1 cellular context compared by ENCODE assay signal in the genomic region with DNA sequence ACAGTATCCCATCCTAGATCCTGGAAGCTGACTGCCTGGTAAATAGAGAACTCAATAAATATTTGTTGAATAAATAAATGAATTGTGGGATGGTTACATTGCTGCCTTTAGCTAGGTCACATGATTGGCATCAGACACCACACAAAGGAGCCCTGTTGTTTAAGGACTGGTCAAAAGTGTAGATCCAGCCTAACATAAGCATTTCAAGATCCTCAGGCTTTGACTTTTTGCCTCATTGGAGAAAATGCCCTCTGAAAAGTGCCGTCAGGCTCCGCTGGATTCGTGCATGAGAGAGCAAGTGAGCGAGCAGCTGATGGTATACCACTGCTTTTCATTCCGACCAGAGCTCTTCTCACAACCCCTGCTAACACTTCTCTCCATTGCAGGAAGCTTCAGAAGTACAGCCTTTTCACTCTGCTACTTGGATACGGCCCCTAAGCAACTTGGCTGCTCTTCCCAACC.
TF ChIP-seq lines count a peak whose summit lies in the region.

No MANE protein-coding gene starts in this region.

TF ChIP-seq in HepG2, 621 proteins besides CTCF, POLR2A, EP300 and RAD21 (continued from another document and continues in another):
- TF ChIP-seq, protein P1, sequence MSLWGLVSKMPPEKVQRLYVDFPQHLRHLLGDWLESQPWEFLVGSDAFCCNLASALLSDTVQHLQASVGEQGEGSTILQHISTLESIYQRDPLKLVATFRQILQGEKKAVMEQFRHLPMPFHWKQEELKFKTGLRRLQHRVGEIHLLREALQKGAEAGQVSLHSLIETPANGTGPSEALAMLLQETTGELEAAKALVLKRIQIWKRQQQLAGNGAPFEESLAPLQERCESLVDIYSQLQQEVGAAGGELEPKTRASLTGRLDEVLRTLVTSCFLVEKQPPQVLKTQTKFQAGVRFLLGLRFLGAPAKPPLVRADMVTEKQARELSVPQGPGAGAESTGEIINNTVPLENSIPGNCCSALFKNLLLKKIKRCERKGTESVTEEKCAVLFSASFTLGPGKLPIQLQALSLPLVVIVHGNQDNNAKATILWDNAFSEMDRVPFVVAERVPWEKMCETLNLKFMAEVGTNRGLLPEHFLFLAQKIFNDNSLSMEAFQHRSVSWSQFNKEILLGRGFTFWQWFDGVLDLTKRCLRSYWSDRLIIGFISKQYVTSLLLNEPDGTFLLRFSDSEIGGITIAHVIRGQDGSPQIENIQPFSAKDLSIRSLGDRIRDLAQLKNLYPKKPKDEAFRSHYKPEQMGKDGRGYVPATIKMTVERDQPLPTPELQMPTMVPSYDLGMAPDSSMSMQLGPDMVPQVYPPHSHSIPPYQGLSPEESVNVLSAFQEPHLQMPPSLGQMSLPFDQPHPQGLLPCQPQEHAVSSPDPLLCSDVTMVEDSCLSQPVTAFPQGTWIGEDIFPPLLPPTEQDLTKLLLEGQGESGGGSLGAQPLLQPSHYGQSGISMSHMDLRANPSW (CRISPR knock-in tag; IDR thresholded peaks at IDR 0.05; ENCODE audit: borderline replicate concordance): no peak
- TF ChIP-seq NFYC (CRISPR knock-in tag; IDR thresholded peaks at IDR 0.05) (no peak), ETV5 (CRISPR knock-in tag; IDR thresholded peaks at IDR 0.05; ENCODE audit: borderline replicate concordance) (peak; percentile 9; the same call in 1 of the 2 replicates), ZNF253 (CRISPR knock-in tag; IDR thresholded peaks at IDR 0.05; ENCODE audit: borderline replicate concordance) (no peak), RARA (CRISPR knock-in tag; IDR thresholded peaks at IDR 0.05) (no peak), NPAS2 (CRISPR knock-in tag; IDR thresholded peaks at IDR 0.05; ENCODE audit: borderline replicate concordance) (no peak), U2AF2 (IDR thresholded peaks at IDR 0.05; ENCODE audit: low read depth, low read length) (no peak), MED8 (CRISPR knock-in tag; IDR thresholded peaks at IDR 0.05; ENCODE audit: insufficient replicate concordance) (no peak), SOX5 (CRISPR knock-in tag; IDR thresholded peaks at IDR 0.05; ENCODE audit: borderline replicate concordance) (peak; percentile 17), ZSCAN9 (CRISPR knock-in tag; IDR thresholded peaks at IDR 0.05; ENCODE audit: borderline replicate concordance) (no peak), TAF1 (CRISPR knock-in tag; IDR thresholded peaks at IDR 0.05) (peak; percentile 23; the same call in 1 of the 2 replicates), POLR2AphosphoS2 (IDR thresholded peaks at IDR 0.05; ENCODE audit: low read depth, low read length) (no peak), NKX3-1 (CRISPR knock-in tag; IDR thresholded peaks at IDR 0.05) (no peak), FOXP1 (IDR thresholded peaks at IDR 0.05) (no peak), FOXP1 (CRISPR knock-in tag; IDR thresholded peaks at IDR 0.05) (peak; percentile 47; the same call in 1 of the 2 replicates), KMT2B (CRISPR knock-in tag; IDR thresholded peaks at IDR 0.05) (0 out of 2 replicates have a peak, but pooled peaks have one; percentile 33), PRPF4 (IDR thresholded peaks at IDR 0.05; ENCODE audit: low read depth, low read length, poor library complexity, severe bottlenecking) (no peak), SNAPC2 (CRISPR knock-in tag; IDR thresholded peaks at IDR 0.05) (no peak), ZEB1 (IDR thresholded peaks at IDR 0.05; ENCODE audit: insufficient replicate concordance, low read depth) (no peak), KDM5A (IDR thresholded peaks at IDR 0.05; ENCODE audit: borderline replicate concordance, low read length) (0 out of 2 replicates have a peak, but pooled peaks have one; percentile 0), SOX6 (IDR thresholded peaks at IDR 0.05) (no peak), SOX6 (CRISPR knock-in tag; IDR thresholded peaks at IDR 0.05) (peak; percentile 49; the same call in 1 of the 2 replicates), MIER3 (CRISPR knock-in tag; IDR thresholded peaks at IDR 0.05; ENCODE audit: borderline replicate concordance) (0 out of 2 replicates have a peak, but pooled peaks have one; percentile 32), GATAD2A (CRISPR knock-in tag; IDR thresholded peaks at IDR 0.05) (peak; percentile 44), ZNF121 (CRISPR knock-in tag; IDR thresholded peaks at IDR 0.05) (no peak), ZFAT (CRISPR knock-in tag; conservative IDR thresholded peaks at IDR 0.05) (no peak)
- TF ChIP-seq, protein P2, sequence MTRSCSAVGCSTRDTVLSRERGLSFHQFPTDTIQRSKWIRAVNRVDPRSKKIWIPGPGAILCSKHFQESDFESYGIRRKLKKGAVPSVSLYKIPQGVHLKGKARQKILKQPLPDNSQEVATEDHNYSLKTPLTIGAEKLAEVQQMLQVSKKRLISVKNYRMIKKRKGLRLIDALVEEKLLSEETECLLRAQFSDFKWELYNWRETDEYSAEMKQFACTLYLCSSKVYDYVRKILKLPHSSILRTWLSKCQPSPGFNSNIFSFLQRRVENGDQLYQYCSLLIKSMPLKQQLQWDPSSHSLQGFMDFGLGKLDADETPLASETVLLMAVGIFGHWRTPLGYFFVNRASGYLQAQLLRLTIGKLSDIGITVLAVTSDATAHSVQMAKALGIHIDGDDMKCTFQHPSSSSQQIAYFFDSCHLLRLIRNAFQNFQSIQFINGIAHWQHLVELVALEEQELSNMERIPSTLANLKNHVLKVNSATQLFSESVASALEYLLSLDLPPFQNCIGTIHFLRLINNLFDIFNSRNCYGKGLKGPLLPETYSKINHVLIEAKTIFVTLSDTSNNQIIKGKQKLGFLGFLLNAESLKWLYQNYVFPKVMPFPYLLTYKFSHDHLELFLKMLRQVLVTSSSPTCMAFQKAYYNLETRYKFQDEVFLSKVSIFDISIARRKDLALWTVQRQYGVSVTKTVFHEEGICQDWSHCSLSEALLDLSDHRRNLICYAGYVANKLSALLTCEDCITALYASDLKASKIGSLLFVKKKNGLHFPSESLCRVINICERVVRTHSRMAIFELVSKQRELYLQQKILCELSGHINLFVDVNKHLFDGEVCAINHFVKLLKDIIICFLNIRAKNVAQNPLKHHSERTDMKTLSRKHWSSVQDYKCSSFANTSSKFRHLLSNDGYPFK (CRISPR knock-in tag; IDR thresholded peaks at IDR 0.05; ENCODE audit: borderline replicate concordance): peak; percentile 91
- TF ChIP-seq, protein P3, sequence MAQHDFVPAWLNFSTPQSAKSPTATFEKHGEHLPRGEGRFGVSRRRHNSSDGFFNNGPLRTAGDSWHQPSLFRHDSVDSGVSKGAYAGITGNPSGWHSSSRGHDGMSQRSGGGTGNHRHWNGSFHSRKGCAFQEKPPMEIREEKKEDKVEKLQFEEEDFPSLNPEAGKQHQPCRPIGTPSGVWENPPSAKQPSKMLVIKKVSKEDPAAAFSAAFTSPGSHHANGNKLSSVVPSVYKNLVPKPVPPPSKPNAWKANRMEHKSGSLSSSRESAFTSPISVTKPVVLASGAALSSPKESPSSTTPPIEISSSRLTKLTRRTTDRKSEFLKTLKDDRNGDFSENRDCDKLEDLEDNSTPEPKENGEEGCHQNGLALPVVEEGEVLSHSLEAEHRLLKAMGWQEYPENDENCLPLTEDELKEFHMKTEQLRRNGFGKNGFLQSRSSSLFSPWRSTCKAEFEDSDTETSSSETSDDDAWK (CRISPR knock-in tag; IDR thresholded peaks at IDR 0.05): no peak
- TF ChIP-seq, protein P4, sequence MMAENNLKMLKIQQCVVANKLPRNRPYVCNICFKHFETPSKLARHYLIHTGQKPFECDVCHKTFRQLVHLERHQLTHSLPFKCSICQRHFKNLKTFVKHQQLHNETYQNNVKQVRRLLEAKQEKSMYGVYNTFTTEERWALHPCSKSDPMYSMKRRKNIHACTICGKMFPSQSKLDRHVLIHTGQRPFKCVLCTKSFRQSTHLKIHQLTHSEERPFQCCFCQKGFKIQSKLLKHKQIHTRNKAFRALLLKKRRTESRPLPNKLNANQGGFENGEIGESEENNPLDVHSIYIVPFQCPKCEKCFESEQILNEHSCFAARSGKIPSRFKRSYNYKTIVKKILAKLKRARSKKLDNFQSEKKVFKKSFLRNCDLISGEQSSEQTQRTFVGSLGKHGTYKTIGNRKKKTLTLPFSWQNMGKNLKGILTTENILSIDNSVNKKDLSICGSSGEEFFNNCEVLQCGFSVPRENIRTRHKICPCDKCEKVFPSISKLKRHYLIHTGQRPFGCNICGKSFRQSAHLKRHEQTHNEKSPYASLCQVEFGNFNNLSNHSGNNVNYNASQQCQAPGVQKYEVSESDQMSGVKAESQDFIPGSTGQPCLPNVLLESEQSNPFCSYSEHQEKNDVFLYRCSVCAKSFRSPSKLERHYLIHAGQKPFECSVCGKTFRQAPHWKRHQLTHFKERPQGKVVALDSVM (CRISPR knock-in tag; IDR thresholded peaks at IDR 0.05): no peak
- TF ChIP-seq, protein P5, sequence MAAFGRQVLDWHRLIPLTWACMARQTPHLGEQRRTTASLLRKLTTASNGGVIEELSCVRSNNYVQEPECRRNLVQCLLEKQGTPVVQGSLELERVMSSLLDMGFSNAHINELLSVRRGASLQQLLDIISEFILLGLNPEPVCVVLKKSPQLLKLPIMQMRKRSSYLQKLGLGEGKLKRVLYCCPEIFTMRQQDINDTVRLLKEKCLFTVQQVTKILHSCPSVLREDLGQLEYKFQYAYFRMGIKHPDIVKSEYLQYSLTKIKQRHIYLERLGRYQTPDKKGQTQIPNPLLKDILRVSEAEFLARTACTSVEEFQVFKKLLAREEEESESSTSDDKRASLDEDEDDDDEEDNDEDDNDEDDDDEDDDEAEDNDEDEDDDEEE (CRISPR knock-in tag; IDR thresholded peaks at IDR 0.05): no peak
- TF ChIP-seq, protein P6, sequence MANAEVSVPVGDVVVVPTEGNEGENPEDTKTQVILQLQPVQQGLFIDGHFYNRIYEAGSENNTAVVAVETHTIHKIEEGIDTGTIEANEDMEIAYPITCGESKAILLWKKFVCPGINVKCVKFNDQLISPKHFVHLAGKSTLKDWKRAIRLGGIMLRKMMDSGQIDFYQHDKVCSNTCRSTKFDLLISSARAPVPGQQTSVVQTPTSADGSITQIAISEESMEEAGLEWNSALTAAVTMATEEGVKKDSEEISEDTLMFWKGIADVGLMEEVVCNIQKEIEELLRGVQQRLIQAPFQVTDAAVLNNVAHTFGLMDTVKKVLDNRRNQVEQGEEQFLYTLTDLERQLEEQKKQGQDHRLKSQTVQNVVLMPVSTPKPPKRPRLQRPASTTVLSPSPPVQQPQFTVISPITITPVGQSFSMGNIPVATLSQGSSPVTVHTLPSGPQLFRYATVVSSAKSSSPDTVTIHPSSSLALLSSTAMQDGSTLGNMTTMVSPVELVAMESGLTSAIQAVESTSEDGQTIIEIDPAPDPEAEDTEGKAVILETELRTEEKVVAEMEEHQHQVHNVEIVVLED (CRISPR knock-in tag; IDR thresholded peaks at IDR 0.05; ENCODE audit: borderline replicate concordance): 0 out of 2 replicates have a peak, but pooled peaks have one; percentile 25
- TF ChIP-seq, protein P7, sequence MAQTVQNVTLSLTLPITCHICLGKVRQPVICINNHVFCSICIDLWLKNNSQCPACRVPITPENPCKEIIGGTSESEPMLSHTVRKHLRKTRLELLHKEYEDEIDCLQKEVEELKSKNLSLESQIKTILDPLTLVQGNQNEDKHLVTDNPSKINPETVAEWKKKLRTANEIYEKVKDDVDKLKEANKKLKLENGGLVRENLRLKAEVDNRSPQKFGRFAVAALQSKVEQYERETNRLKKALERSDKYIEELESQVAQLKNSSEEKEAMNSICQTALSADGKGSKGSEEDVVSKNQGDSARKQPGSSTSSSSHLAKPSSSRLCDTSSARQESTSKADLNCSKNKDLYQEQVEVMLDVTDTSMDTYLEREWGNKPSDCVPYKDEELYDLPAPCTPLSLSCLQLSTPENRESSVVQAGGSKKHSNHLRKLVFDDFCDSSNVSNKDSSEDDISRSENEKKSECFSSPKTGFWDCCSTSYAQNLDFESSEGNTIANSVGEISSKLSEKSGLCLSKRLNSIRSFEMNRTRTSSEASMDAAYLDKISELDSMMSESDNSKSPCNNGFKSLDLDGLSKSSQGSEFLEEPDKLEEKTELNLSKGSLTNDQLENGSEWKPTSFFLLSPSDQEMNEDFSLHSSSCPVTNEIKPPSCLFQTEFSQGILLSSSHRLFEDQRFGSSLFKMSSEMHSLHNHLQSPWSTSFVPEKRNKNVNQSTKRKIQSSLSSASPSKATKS (CRISPR knock-in tag; IDR thresholded peaks at IDR 0.05): no peak
- TF ChIP-seq, protein P8, sequence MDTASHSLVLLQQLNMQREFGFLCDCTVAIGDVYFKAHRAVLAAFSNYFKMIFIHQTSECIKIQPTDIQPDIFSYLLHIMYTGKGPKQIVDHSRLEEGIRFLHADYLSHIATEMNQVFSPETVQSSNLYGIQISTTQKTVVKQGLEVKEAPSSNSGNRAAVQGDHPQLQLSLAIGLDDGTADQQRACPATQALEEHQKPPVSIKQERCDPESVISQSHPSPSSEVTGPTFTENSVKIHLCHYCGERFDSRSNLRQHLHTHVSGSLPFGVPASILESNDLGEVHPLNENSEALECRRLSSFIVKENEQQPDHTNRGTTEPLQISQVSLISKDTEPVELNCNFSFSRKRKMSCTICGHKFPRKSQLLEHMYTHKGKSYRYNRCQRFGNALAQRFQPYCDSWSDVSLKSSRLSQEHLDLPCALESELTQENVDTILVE (CRISPR knock-in tag; IDR thresholded peaks at IDR 0.05): no peak
- TF ChIP-seq, protein P9, sequence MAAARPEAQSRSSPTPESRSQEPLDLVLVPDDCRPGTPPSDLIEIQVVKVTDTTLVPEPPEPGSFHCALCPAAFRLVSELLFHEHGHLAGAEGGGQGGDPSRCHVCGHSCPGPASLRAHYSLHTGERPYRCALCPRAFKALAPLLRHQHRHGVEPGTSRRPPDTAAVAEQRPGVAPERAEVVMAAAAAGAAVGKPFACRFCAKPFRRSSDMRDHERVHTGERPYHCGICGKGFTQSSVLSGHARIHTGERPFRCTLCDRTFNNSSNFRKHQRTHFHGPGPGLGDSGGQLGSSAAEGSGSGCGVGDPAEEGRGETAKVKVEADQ (CRISPR knock-in tag; IDR thresholded peaks at IDR 0.05; ENCODE audit: borderline replicate concordance): no peak
- TF ChIP-seq, protein P10, sequence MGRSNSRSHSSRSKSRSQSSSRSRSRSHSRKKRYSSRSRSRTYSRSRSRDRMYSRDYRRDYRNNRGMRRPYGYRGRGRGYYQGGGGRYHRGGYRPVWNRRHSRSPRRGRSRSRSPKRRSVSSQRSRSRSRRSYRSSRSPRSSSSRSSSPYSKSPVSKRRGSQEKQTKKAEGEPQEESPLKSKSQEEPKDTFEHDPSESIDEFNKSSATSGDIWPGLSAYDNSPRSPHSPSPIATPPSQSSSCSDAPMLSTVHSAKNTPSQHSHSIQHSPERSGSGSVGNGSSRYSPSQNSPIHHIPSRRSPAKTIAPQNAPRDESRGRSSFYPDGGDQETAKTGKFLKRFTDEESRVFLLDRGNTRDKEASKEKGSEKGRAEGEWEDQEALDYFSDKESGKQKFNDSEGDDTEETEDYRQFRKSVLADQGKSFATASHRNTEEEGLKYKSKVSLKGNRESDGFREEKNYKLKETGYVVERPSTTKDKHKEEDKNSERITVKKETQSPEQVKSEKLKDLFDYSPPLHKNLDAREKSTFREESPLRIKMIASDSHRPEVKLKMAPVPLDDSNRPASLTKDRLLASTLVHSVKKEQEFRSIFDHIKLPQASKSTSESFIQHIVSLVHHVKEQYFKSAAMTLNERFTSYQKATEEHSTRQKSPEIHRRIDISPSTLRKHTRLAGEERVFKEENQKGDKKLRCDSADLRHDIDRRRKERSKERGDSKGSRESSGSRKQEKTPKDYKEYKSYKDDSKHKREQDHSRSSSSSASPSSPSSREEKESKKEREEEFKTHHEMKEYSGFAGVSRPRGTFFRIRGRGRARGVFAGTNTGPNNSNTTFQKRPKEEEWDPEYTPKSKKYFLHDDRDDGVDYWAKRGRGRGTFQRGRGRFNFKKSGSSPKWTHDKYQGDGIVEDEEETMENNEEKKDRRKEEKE (IDR thresholded peaks at IDR 0.05): no peak
- TF ChIP-seq, protein P11, sequence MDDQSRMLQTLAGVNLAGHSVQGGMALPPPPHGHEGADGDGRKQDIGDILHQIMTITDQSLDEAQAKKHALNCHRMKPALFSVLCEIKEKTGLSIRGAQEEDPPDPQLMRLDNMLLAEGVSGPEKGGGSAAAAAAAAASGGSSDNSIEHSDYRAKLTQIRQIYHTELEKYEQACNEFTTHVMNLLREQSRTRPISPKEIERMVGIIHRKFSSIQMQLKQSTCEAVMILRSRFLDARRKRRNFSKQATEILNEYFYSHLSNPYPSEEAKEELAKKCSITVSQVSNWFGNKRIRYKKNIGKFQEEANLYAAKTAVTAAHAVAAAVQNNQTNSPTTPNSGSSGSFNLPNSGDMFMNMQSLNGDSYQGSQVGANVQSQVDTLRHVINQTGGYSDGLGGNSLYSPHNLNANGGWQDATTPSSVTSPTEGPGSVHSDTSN (CRISPR knock-in tag; IDR thresholded peaks at IDR 0.05; ENCODE audit: borderline replicate concordance): no peak
